Comparison of ENCODE assay signal across 18 cellular contexts in genomic region chr2:12960671-12961070, GRCh38.
A peak's percentile ranks its signal among the peaks of the same experiment; 100 is the strongest.
DNase-seq lines count a peak whose midpoint lies in the region; ATAC-seq and TF ChIP-seq lines count a peak whose summit lies in the region.
"Had no signal": no experiment of that assay in that cellular context is flagged by ENCODE, and none has a peak within 500 bp of the region (broad histone marks: within the 10 kb centered on the region; RNA-seq: fewer than 3 reads in every experiment).

No MANE protein-coding gene starts in this region.

- CTCF ChIA-PET in IMR-90 (lab: Yijun Ruan, JAX), result interaction anchor here (0.9 kb wide), 1 partner anchor 11 kb away, joined by 4 read pairs; no protein-coding TSS in a partner anchor

- H3K9me3 Mint-ChIP-seq in chondrocyte (ENCODE audit: low read depth), result peaks cover 6% of the 10 kb centered on the region
- H3K9me3 Mint-ChIP-seq: H9 had no signal

- no peaks in the 10 kb centered on the region for H3K27me3 Mint-ChIP-seq in chondrocyte (ENCODE audit: low read depth)
- H3K27me3 Mint-ChIP-seq: CD4-positive, alpha-beta memory T cell had no signal

- no peak overlapping the region for H3K4me3 Mint-ChIP-seq in chondrocyte (ENCODE audit: unreplicated experiment)
- H3K4me3 Mint-ChIP-seq: CD4-positive, alpha-beta memory T cell; GM23338; H9 had no signal

- no peaks in the 10 kb centered on the region for H3K79me1 ChIP-seq in IMR-90 (ENCODE audit: low read depth in 1 of 2, low read length in 2 of 2)

- no peaks in the 10 kb centered on the region for H3K9me1 ChIP-seq in IMR-90 (ENCODE audit: insufficient read depth, low read length)

- WGBS in IMR-90 (ENCODE audit: extremely low coverage in 2 of 2, insufficient read length in 1 of 2), 2 experiments, result no CpG with 5 or more reads among the region's 1 CpG

- no peak overlapping the region for H3K18ac ChIP-seq in IMR-90 (ENCODE audit: low read depth, low read length)

- H4K5ac ChIP-seq in IMR-90 (ENCODE audit: low read depth, low read length), result no peak overlapping the region

- ATAC-seq in IMR-90 (ENCODE audit: low read depth) (no peak), HG02763 (IDR thresholded peaks at IDR 0.05; ENCODE audit: unreplicated experiment) (no peak)
- ATAC-seq: GM12878, GM23338, HCT116 had no signal

- no peak overlapping the region for H2AK5ac ChIP-seq in IMR-90 (ENCODE audit: low read depth, low read length)

- H3K27me3 ChIP-seq in IMR-90 (ENCODE audit: control insufficient read depth, insufficient read depth, low read length), result no peaks in the 10 kb centered on the region

- H3K56ac ChIP-seq in IMR-90 (ENCODE audit: extremely low read depth, insufficient read depth, low read length), result no peak overlapping the region

- H2BK120ac ChIP-seq in IMR-90 (ENCODE audit: low read depth, low read length), result no peak overlapping the region

- H3K27ac ChIP-seq in IMR-90 (ENCODE audit: insufficient read depth, low read length), result no peak overlapping the region

- no peak for TF ChIP-seq RAD21 in IMR-90 (IDR thresholded peaks at IDR 0.05; ENCODE audit: low read length)

- no peaks in the 10 kb centered on the region for H3K36me3 Mint-ChIP-seq in chondrocyte (ENCODE audit: low read depth)
- H3K36me3 Mint-ChIP-seq: CD4-positive, alpha-beta memory T cell had no signal

- TF ChIP-seq CTCF in IMR-90 (conservative IDR thresholded peaks at IDR 0.05; ENCODE audit: low read depth, low read length) (no peak), chondrocyte (IDR thresholded peaks at IDR 0.05) (no peak)

- peak; percentile 16 for DNase-seq in IMR-90
- no peak for DNase-seq in chondrocyte (ENCODE audit: low spot score)
- DNase-seq in iris pigment epithelial cell (ENCODE audit: low read depth), result peak; percentile 28
- no peak for DNase-seq in NCI-H1436 treated with DMSO at 0.1 percent for 48 hours (lab: John Stamatoyannopoulos, UW)
- no peak for DNase-seq in NAMALWA (ENCODE audit: low spot score)
- DNase-seq: C1 segment of cervical spinal cord; Calu3; CD4-positive, alpha-beta memory T cell; COR-L47; DMS53; DND-41; EL; GDM1; H9 had no signal

- in situ Hi-C loops in IMR-90 (cut with MboI; ENCODE audit: low sequenced_read_pairs), result no loop called here

- H3K4me1 Mint-ChIP-seq in chondrocyte (ENCODE audit: low read depth), result peaks cover 8% of the 10 kb centered on the region

- POLR2A ChIA-PET in IMR-90 (lab: Charles Lee; ENCODE audit: unreplicated experiment), result no interaction called here

- no peak overlapping the region for H4K8ac ChIP-seq in IMR-90 (ENCODE audit: low read depth in 2 of 2, low read length in 2 of 2)

- H3K4me1 ChIP-seq in IMR-90 (ENCODE audit: control insufficient read depth, insufficient read depth, low read length), result peaks cover 1% of the 10 kb centered on the region; the same call in 1 of the 2 replicates

- BruUV-seq in IMR-90 (replicated peaks; lab: Mats Ljungman, UMichigan), result no TSS peak

- no peak overlapping the region for H3K23ac ChIP-seq in IMR-90 (ENCODE audit: low read depth, low read length)

- intact Hi-C loops in IMR-90 (cut with micrococcal nuclease), result no loop called here

- no peak overlapping the region for H3K4me2 ChIP-seq in IMR-90 (ENCODE audit: low read depth, low read length)
- H3K4me2 ChIP-seq: GM23338 had no signal

- H4K20me1 ChIP-seq in IMR-90 (ENCODE audit: insufficient read depth, low read length), result no peaks in the 10 kb centered on the region

- no peak overlapping the region for H2BK15ac ChIP-seq in IMR-90 (ENCODE audit: low read depth, low read length)

- H3K14ac ChIP-seq in IMR-90 (replicated peaks; ENCODE audit: low read depth, low read length), result no peak overlapping the region

- H2BK20ac ChIP-seq in IMR-90 (ENCODE audit: low read depth, low read length), result no peak overlapping the region

- H2AFZ ChIP-seq in IMR-90 (replicated peaks; ENCODE audit: low read length, poor library complexity), result no peak overlapping the region
- H2AFZ ChIP-seq: GM23338 had no signal

- H3K4ac ChIP-seq in IMR-90 (ENCODE audit: low read depth, low read length), result no peak overlapping the region

- H2AK9ac ChIP-seq in IMR-90 (replicated peaks; ENCODE audit: low read depth, low read length, poor library complexity), result no peak overlapping the region

- H3K9ac ChIP-seq in IMR-90 (ENCODE audit: low read depth, low read length), result no peak overlapping the region

- H3K27ac Mint-ChIP-seq in chondrocyte (ENCODE audit: unreplicated experiment), result peak overlapping the region; percentile 36
- H3K27ac Mint-ChIP-seq: CD4-positive, alpha-beta memory T cell; GM23338; H9 had no signal

- no peak overlapping the region for H3K4me3 ChIP-seq in IMR-90 (ENCODE audit: insufficient read depth, low read depth, low read length)
- H3K4me3 ChIP-seq: GM12878, GM23338 had no signal

- no peaks in the 10 kb centered on the region for H3K9me3 ChIP-seq in IMR-90 (ENCODE audit: control insufficient read depth, insufficient read depth, low read length)

- no peak for TF ChIP-seq POLR2A in IMR-90 (IDR thresholded peaks at IDR 0.05; ENCODE audit: low read depth, low read length)

- H2BK5ac ChIP-seq in IMR-90 (ENCODE audit: low read depth, low read length, poor library complexity, severe bottlenecking), result no peak overlapping the region

- H3K36me3 ChIP-seq in IMR-90 (ENCODE audit: control insufficient read depth, insufficient read depth, low read length), result no peaks in the 10 kb centered on the region

- dilution Hi-C loops in IMR-90 (cut with HindIII; ENCODE audit: low sequenced_read_pairs, unreplicated experiment), result no loop called here

- H4K91ac ChIP-seq in IMR-90 (ENCODE audit: insufficient read depth, low read depth, low read length), result no peak overlapping the region

TF ChIP-seq in IMR-90, 13 proteins besides CTCF, POLR2A, EP300 and RAD21:
- no peak for TF ChIP-seq USF2 (IDR thresholded peaks at IDR 0.05; ENCODE audit: low read depth, low read length)
TF ChIP-seq in IMR-90: peak in this region for 0.

Comparison
In these comparisons a context has a peak if more than half of its experiments do, and no peak if none do; other contexts are left out.
1. DNase-seq: peak in IMR-90 (single experiment) and iris pigment epithelial cell (single experiment); none in chondrocyte (single experiment), NCI-H1436 treated with DMSO at 0.1 percent for 48 hours (single experiment) and NAMALWA (single experiment).